ENCODE assay signal across 2 cellular contexts in the genomic region with DNA sequence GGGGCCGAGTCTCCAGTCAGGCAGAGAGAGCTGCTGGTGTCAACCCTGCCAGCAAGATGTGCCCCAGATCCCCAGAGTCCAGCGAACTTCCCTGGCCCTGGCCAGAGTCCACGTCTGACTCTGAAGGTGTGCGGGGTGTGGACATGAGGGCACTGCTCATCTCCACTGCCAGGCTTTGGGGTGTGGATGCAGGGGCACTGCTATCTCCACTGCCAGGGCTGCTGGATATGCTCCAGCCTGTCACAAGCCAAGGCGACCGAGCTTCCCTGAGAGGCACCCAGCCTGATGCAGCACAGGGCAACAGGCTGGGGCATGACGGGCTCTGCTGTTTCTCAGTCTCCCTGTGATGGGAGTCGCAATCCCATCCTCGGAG.
TF ChIP-seq lines count a peak whose summit lies in the region.

No MANE protein-coding gene starts in this region.

TF ChIP-seq in H1, 55 proteins besides CTCF, POLR2A, EP300 and RAD21:
- no peak for TF ChIP-seq TAF7 (optimal IDR thresholded peaks at IDR 0.05; ENCODE audit: borderline replicate concordance, low read depth, low read length)
- no peak for TF ChIP-seq CEBPB (IDR thresholded peaks at IDR 0.05; ENCODE audit: low read depth, low read length)
- TF ChIP-seq TCF12 (IDR thresholded peaks at IDR 0.05; ENCODE audit: low read depth, low read length), result no peak
- no peak for TF ChIP-seq SP1 (IDR thresholded peaks at IDR 0.05; ENCODE audit: low read depth, low read length)
- TF ChIP-seq NANOG (IDR thresholded peaks at IDR 0.05; ENCODE audit: insufficient read depth, low read depth, low read length, poor library complexity, severe bottlenecking), result no peak
- TF ChIP-seq EZH2 (IDR thresholded peaks at IDR 0.05; ENCODE audit: low read depth, low read length, severe bottlenecking), result no peak

TF ChIP-seq in HepG2, 621 proteins besides CTCF, POLR2A, EP300 and RAD21:
- TF ChIP-seq THAP11 (CRISPR knock-in tag; IDR thresholded peaks at IDR 0.05) (no peak), FOXM1 (CRISPR knock-in tag; IDR thresholded peaks at IDR 0.05) (no peak), ZMYM3 (CRISPR knock-in tag; IDR thresholded peaks at IDR 0.05) (no peak), RFX1 (IDR thresholded peaks at IDR 0.05) (no peak), DNMT3B (CRISPR knock-in tag; conservative IDR thresholded peaks at IDR 0.05) (no peak)
- TF ChIP-seq, protein P1, sequence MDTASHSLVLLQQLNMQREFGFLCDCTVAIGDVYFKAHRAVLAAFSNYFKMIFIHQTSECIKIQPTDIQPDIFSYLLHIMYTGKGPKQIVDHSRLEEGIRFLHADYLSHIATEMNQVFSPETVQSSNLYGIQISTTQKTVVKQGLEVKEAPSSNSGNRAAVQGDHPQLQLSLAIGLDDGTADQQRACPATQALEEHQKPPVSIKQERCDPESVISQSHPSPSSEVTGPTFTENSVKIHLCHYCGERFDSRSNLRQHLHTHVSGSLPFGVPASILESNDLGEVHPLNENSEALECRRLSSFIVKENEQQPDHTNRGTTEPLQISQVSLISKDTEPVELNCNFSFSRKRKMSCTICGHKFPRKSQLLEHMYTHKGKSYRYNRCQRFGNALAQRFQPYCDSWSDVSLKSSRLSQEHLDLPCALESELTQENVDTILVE (CRISPR knock-in tag; IDR thresholded peaks at IDR 0.05), result no peak
